ENCODE assay signal across 14 cellular contexts in the genomic region with DNA sequence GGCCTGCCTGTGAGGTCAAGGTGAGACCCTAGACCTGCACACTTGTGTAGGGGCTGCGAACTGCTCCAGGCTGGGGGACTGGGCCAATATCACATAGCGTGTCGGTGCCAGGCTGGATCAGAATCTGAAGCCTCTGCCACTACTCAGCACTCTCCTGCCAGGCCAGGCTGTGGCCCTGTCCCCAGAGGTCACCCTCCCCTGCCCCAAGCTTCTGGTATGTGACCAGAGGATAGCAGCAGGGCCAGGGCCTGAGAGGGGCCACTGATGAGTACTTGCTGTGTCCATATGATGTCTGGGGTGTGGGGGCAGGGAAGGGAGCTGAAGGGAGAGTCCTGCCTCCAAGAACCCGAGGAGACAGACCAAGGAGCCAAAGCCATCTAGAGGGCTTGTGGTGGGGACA.
"Had no signal": no experiment of that assay in that cellular context is flagged by ENCODE, and none has a peak within 500 bp of the region (broad histone marks: within the 10 kb centered on the region; RNA-seq: fewer than 3 reads in every experiment).

No MANE protein-coding gene starts in this region.

- ATAC-seq: left colon; natural killer cell treated with Interleukin-12 subunit alpha and Interleukin-12 subunit beta and Interleukin-15 and Interleukin-18, amount 100 ng/mL, for 72 hours; stimulated activated naive CD8-positive, alpha-beta T cell treated with anti-CD3 and anti-CD28 coated beads, Interleukin-15, Interleukin-2, amounts not matched to agents 100 U/mL and 50 U/mL, for 24 hours had no signal

- H3K4me2 ChIP-seq: hepatocyte had no signal

- H3K36me3 Mint-ChIP-seq: natural killer cell treated with Interleukin-12 subunit alpha and Interleukin-12 subunit beta and Interleukin-15 and Interleukin-18, amount 100 ng/mL, for 72 hours; type B pancreatic cell had no signal

- H3K27ac Mint-ChIP-seq: endodermal cell; natural killer cell treated with Interleukin-12 subunit alpha and Interleukin-12 subunit beta and Interleukin-15 and Interleukin-18, amount 100 ng/mL, for 72 hours; type B pancreatic cell had no signal

- H3K9me3 ChIP-seq: sigmoid colon, suprapubic skin, thyroid gland had no signal

- H3K27me3 Mint-ChIP-seq: natural killer cell treated with Interleukin-12 subunit alpha and Interleukin-12 subunit beta and Interleukin-15 and Interleukin-18, amount 100 ng/mL, for 72 hours; type B pancreatic cell had no signal

- H3K4me3 Mint-ChIP-seq: endodermal cell; natural killer cell treated with Interleukin-12 subunit alpha and Interleukin-12 subunit beta and Interleukin-15 and Interleukin-18, amount 100 ng/mL, for 72 hours; type B pancreatic cell had no signal

- H3K79me2 ChIP-seq: hepatocyte had no signal

- H3K4me1 ChIP-seq: suprapubic skin had no signal

- H3K27ac ChIP-seq: hepatocyte, sigmoid colon, suprapubic skin, thyroid gland had no signal

- H3K36me3 ChIP-seq: thyroid gland had no signal

- H3K4me1 Mint-ChIP-seq: endodermal cell had no signal

- H3K4me3 ChIP-seq: hepatocyte, sigmoid colon, suprapubic skin, thyroid gland had no signal

- H3K9me3 Mint-ChIP-seq: endodermal cell; natural killer cell treated with Interleukin-12 subunit alpha and Interleukin-12 subunit beta and Interleukin-15 and Interleukin-18, amount 100 ng/mL, for 72 hours; type B pancreatic cell had no signal

- H3K27me3 ChIP-seq: hepatocyte, sigmoid colon, suprapubic skin, thyroid gland had no signal

- H2AFZ ChIP-seq: hepatocyte had no signal

- DNase-seq: effector CD4-positive, alpha-beta T cell; endodermal cell; foreskin melanocyte; head of caudate nucleus; left colon; sigmoid colon; small intestine; stimulated activated CD4-positive, alpha-beta T cell treated with anti-CD3 and anti-CD28 coated beads, Interleukin-2, amount 100 ng/mL, for 48 hours; stimulated activated naive CD8-positive, alpha-beta T cell treated with anti-CD3 and anti-CD28 coated beads, Interleukin-15, Interleukin-2, amounts not matched to agents 100 U/mL and 50 U/mL, for 24 hours; thyroid gland had no signal
